ENCODE assay signal across 19 cellular contexts in genomic region chr10:102578782-102579181, GRCh38.
DNase-seq lines count a peak whose midpoint lies in the region; ATAC-seq and TF ChIP-seq lines count a peak whose summit lies in the region.
"Had no signal": no experiment of that assay in that cellular context is flagged by ENCODE, and none has a peak within 500 bp of the region (broad histone marks: within the 10 kb centered on the region; RNA-seq: fewer than 3 reads in every experiment).

No MANE protein-coding gene starts in this region.

- no peak for ATAC-seq in activated T-helper 17 cell treated with anti-CD3 and anti-CD28 coated beads, Interleukin-2, amount 50 U/mL, for 72 hours (replicated peaks)
- ATAC-seq in GM18861 (IDR thresholded peaks at IDR 0.05; ENCODE audit: unreplicated experiment): no peak
- ATAC-seq: activated CD4-positive, CD25-positive, alpha-beta regulatory T cell treated with anti-CD3 and anti-CD28 coated beads, Interleukin-2, amount 50 U/mL, for 24 hours; left ventricle myocardium superior; right cardiac atrium had no signal

- H3K27ac Mint-ChIP-seq in activated T-helper 17 cell treated with anti-CD3 and anti-CD28 coated beads, Interleukin-2, amount 50 U/mL, for 72 hours: peak overlapping the region; percentile 80
- H3K27ac Mint-ChIP-seq in osteocyte (ENCODE audit: unreplicated experiment): no peak overlapping the region

- no peaks in the 10 kb centered on the region for H3K9me3 ChIP-seq in AG04450 (ENCODE audit: control insufficient read depth, insufficient read depth, low read length)
- H3K9me3 ChIP-seq: esophagus squamous epithelium, Peyer's patch, thyroid gland had no signal

- no peaks in the 10 kb centered on the region for H3K27me3 Mint-ChIP-seq in activated T-helper 17 cell treated with anti-CD3 and anti-CD28 coated beads, Interleukin-2, amount 50 U/mL, for 72 hours
- no peaks in the 10 kb centered on the region for H3K27me3 Mint-ChIP-seq in osteocyte (ENCODE audit: unreplicated experiment)

- POLR2A ChIA-PET in AG04450 (lab: Yijun Ruan, JAX): interaction anchor here (2.7 kb wide), 1 partner anchor 76 kb away, joined by 12 read pairs; the partner anchor contains the start of genes ACTR1A and SUFU

- peaks cover 12% of the 10 kb centered on the region for H3K4me1 Mint-ChIP-seq in activated T-helper 17 cell treated with anti-CD3 and anti-CD28 coated beads, Interleukin-2, amount 50 U/mL, for 72 hours
- peaks cover 17% of the 10 kb centered on the region for H3K4me1 Mint-ChIP-seq in osteocyte (ENCODE audit: unreplicated experiment)

- DNase-seq in AG04450 (ENCODE audit: low read depth, low spot score) (no peak), DMS 273 treated with DMSO at 0.1 percent for 48 hours (lab: John Stamatoyannopoulos, UW) (peak; percentile 67), myocyte (ENCODE audit: low read depth) (peak; percentile 38), NCI-H226 (no peak), SW480 (ENCODE audit: low spot score) (no peak), osteocyte (ENCODE audit: extremely low spot score, unreplicated experiment) (no peak)
- DNase-seq: activated CD8-positive, alpha-beta memory T cell treated with anti-CD3 and anti-CD28 coated beads for 24 hours; Calu3; esophagus squamous epithelium; GOT3; left ventricle myocardium superior; NCI-H1436; Peyer's patch; thyroid gland had no signal

- TF ChIP-seq CTCF in AG04450 (IDR thresholded peaks at IDR 0.05; ENCODE audit: low read depth, low read length) (no peak), osteocyte (IDR thresholded peaks at IDR 0.05) (no peak)

- CTCF ChIA-PET in AG04450 (lab: Charles Lee): interaction anchor here (0.5 to 6.6 kb wide), 4 partner anchors 11 to 100 kb away, joined by 3 to 120 read pairs (median 4); partner anchors contain the start of genes ACTR1A and SUFU

- no peak overlapping the region for H3K4me3 ChIP-seq in AG04450 (ENCODE audit: low read depth, low read length)
- H3K4me3 ChIP-seq: cardiac muscle cell, esophagus squamous epithelium, Peyer's patch, thyroid gland had no signal

- no peaks in the 10 kb centered on the region for H3K27me3 ChIP-seq in AG04450 (ENCODE audit: control insufficient read depth, insufficient read depth, low read length)
- H3K27me3 ChIP-seq: cardiac muscle cell, esophagus squamous epithelium, Peyer's patch, thyroid gland had no signal

- H3K4me3 Mint-ChIP-seq in activated T-helper 17 cell treated with anti-CD3 and anti-CD28 coated beads, Interleukin-2, amount 50 U/mL, for 72 hours: peak overlapping the region; percentile 12
- H3K4me3 Mint-ChIP-seq in osteocyte (ENCODE audit: unreplicated experiment): no peak overlapping the region

- H3K9me3 Mint-ChIP-seq in activated T-helper 17 cell treated with anti-CD3 and anti-CD28 coated beads, Interleukin-2, amount 50 U/mL, for 72 hours: no peaks in the 10 kb centered on the region
- H3K9me3 Mint-ChIP-seq in osteocyte (ENCODE audit: unreplicated experiment): no peaks in the 10 kb centered on the region

- no peaks in the 10 kb centered on the region for H3K36me3 Mint-ChIP-seq in activated T-helper 17 cell treated with anti-CD3 and anti-CD28 coated beads, Interleukin-2, amount 50 U/mL, for 72 hours (ENCODE audit: low read depth)
- no peaks in the 10 kb centered on the region for H3K36me3 Mint-ChIP-seq in osteocyte (ENCODE audit: unreplicated experiment)

- H3K27ac ChIP-seq in AG04450 (ENCODE audit: low read depth, low read length): peak overlapping the region; percentile 66
- H3K27ac ChIP-seq: cardiac muscle cell, thyroid gland had no signal

Comparison
In these comparisons a context has a peak if more than half of its experiments do, and no peak if none do; other contexts are left out.
1. DNase-seq: peak in DMS 273 treated with DMSO at 0.1 percent for 48 hours (single experiment) and myocyte (single experiment); none in AG04450 (single experiment), NCI-H226 (single experiment), SW480 (single experiment) and osteocyte (single experiment).